ENCODE assay signal across 1 cellular context in the genomic region with DNA sequence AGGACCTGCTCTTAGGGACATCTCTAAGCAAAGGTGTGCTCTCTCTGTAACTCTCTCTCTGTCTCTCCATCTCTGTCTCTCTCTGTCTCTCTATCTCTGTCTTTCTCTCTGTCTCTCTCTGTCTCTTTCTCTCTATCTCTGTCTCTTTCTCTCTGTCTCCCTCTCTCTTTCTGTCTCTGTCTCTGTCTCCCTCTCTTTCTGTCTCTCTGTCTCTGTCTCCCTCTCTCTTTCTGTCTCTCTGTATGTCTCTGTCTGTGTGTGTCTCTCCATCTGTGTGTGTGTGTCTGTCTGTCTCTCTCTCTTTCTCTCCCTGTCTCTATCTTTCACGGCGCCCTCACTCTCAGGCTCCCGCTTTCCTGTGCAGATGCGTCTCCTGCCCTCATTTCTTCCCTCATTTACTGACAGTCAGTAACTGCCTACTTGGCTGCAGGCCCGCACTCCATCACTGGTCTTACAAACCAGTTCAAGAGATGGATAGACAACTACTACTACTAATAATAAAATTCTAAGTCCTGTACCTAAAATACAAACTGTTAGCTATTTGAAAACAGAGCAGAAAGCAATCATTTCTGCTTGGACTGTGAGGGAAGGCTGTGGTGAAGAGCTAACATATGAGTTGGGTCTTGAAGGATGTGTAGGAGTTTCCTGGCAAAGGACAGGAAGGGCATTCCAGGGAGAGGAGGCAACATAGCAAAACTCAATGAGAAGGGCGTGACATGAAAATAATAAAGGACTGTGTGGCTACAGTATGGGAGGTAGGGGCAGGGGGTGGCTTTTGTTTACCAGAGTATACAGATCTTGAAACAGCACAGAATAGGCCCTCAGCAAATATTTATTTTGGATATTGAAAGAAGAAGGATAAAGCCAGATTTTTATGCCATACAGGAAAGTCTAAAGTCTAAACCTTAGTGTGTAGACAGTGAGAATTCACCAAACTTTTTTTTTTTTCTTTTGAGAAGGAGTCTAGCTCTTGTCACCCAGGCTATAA.
TF ChIP-seq lines count a peak whose summit lies in the region.

No MANE protein-coding gene starts in this region.

TF ChIP-seq in HepG2, 621 proteins besides CTCF, POLR2A, EP300 and RAD21 (continued from another document and continues in another):
- TF ChIP-seq ZNF282 (IDR thresholded peaks at IDR 0.05; ENCODE audit: partially characterized antibody) (no peak), TARDBP (CRISPR knock-in tag; IDR thresholded peaks at IDR 0.05) (0 out of 2 replicates have a peak, but pooled peaks have one; percentile 23), TRIM24 (CRISPR knock-in tag; IDR thresholded peaks at IDR 0.05) (no peak), TCF7 (IDR thresholded peaks at IDR 0.05; ENCODE audit: low read depth) (peak; percentile 22; the same call in 1 of the 2 replicates), FOXA3 (CRISPR knock-in tag; IDR thresholded peaks at IDR 0.05) (peak; percentile 79), ZNF614 (CRISPR knock-in tag; IDR thresholded peaks at IDR 0.05; ENCODE audit: borderline replicate concordance) (no peak), ZNF510 (CRISPR knock-in tag; IDR thresholded peaks at IDR 0.05; ENCODE audit: low read depth) (no peak), RFX5 (IDR thresholded peaks at IDR 0.05; ENCODE audit: low read depth, low read length) (no peak), ZNF569 (CRISPR knock-in tag; IDR thresholded peaks at IDR 0.05; ENCODE audit: borderline replicate concordance) (no peak), KDM1A (CRISPR knock-in tag; IDR thresholded peaks at IDR 0.05) (no peak), ARID2 (CRISPR knock-in tag; IDR thresholded peaks at IDR 0.05; ENCODE audit: borderline replicate concordance) (no peak), ZNF264 (CRISPR knock-in tag; IDR thresholded peaks at IDR 0.05) (no peak), KMT2B (CRISPR knock-in tag; IDR thresholded peaks at IDR 0.05) (no peak), TBX2 (CRISPR knock-in tag; IDR thresholded peaks at IDR 0.05; ENCODE audit: borderline replicate concordance) (no peak; the same call in 1 of the 2 replicates), ZSCAN12 (CRISPR knock-in tag; IDR thresholded peaks at IDR 0.05) (no peak), YEATS4 (CRISPR knock-in tag; IDR thresholded peaks at IDR 0.05; ENCODE audit: borderline replicate concordance) (no peak), SMYD3 (CRISPR knock-in tag; IDR thresholded peaks at IDR 0.05) (no peak), SSRP1 (CRISPR knock-in tag; IDR thresholded peaks at IDR 0.05) (no peak), NFKBIZ (CRISPR knock-in tag; IDR thresholded peaks at IDR 0.05) (no peak), ZNF777 (CRISPR knock-in tag; IDR thresholded peaks at IDR 0.05) (no peak), ZNF260 (CRISPR knock-in tag; IDR thresholded peaks at IDR 0.05; ENCODE audit: borderline replicate concordance, low read depth) (no peak), SOX5 (CRISPR knock-in tag; IDR thresholded peaks at IDR 0.05; ENCODE audit: borderline replicate concordance) (peak; percentile 78), MAFG (CRISPR knock-in tag; IDR thresholded peaks at IDR 0.05) (no peak), GATAD2A (CRISPR knock-in tag; IDR thresholded peaks at IDR 0.05) (peak; percentile 72), THYN1 (CRISPR knock-in tag; IDR thresholded peaks at IDR 0.05; ENCODE audit: borderline replicate concordance, low read depth) (no peak), ZSCAN22 (CRISPR knock-in tag; IDR thresholded peaks at IDR 0.05) (no peak), PPARG (CRISPR knock-in tag; conservative IDR thresholded peaks at IDR 0.05) (no peak), HMGXB4 (CRISPR knock-in tag; IDR thresholded peaks at IDR 0.05; ENCODE audit: borderline replicate concordance in 1 of 2, low read depth in 1 of 2) (no peak), ZNF746 (CRISPR knock-in tag; IDR thresholded peaks at IDR 0.05) (no peak), ZSCAN30 (CRISPR knock-in tag; IDR thresholded peaks at IDR 0.05) (no peak), NCOR1 (IDR thresholded peaks at IDR 0.05; ENCODE audit: borderline replicate concordance, low read length) (no peak), ARNT2 (CRISPR knock-in tag; IDR thresholded peaks at IDR 0.05; ENCODE audit: low read depth) (no peak), TAF1 (CRISPR knock-in tag; IDR thresholded peaks at IDR 0.05) (no peak), YY1 (IDR thresholded peaks at IDR 0.05; ENCODE audit: insufficient read depth, insufficient replicate concordance, low read depth, low read length) (no peak), ARID5B (CRISPR knock-in tag; IDR thresholded peaks at IDR 0.05) (peak; percentile 72), PHF21A (CRISPR knock-in tag; IDR thresholded peaks at IDR 0.05) (no peak), ZIK1 (CRISPR knock-in tag; IDR thresholded peaks at IDR 0.05; ENCODE audit: borderline replicate concordance, low read depth) (no peak), MXD1 (CRISPR knock-in tag; IDR thresholded peaks at IDR 0.05) (no peak), CENPX (CRISPR knock-in tag; IDR thresholded peaks at IDR 0.05) (no peak), ZFP1 (CRISPR knock-in tag; IDR thresholded peaks at IDR 0.05) (no peak), AKAP8 (CRISPR knock-in tag; IDR thresholded peaks at IDR 0.05) (no peak), ZNF83 (CRISPR knock-in tag; IDR thresholded peaks at IDR 0.05; ENCODE audit: borderline replicate concordance) (no peak), KAT8 (CRISPR knock-in tag; IDR thresholded peaks at IDR 0.05) (no peak), ATRX (CRISPR knock-in tag; IDR thresholded peaks at IDR 0.05; ENCODE audit: borderline replicate concordance) (no peak), YEATS2 (CRISPR knock-in tag; IDR thresholded peaks at IDR 0.05; ENCODE audit: borderline replicate concordance) (0 out of 2 replicates have a peak, but pooled peaks have one; percentile 28)
- TF ChIP-seq, protein P1, sequence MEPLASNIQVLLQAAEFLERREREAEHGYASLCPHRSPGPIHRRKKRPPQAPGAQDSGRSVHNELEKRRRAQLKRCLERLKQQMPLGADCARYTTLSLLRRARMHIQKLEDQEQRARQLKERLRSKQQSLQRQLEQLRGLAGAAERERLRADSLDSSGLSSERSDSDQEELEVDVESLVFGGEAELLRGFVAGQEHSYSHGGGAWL (CRISPR knock-in tag; IDR thresholded peaks at IDR 0.05), result no peak
- TF ChIP-seq, protein P2, sequence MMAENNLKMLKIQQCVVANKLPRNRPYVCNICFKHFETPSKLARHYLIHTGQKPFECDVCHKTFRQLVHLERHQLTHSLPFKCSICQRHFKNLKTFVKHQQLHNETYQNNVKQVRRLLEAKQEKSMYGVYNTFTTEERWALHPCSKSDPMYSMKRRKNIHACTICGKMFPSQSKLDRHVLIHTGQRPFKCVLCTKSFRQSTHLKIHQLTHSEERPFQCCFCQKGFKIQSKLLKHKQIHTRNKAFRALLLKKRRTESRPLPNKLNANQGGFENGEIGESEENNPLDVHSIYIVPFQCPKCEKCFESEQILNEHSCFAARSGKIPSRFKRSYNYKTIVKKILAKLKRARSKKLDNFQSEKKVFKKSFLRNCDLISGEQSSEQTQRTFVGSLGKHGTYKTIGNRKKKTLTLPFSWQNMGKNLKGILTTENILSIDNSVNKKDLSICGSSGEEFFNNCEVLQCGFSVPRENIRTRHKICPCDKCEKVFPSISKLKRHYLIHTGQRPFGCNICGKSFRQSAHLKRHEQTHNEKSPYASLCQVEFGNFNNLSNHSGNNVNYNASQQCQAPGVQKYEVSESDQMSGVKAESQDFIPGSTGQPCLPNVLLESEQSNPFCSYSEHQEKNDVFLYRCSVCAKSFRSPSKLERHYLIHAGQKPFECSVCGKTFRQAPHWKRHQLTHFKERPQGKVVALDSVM (CRISPR knock-in tag; IDR thresholded peaks at IDR 0.05), result no peak
- TF ChIP-seq, protein P3, sequence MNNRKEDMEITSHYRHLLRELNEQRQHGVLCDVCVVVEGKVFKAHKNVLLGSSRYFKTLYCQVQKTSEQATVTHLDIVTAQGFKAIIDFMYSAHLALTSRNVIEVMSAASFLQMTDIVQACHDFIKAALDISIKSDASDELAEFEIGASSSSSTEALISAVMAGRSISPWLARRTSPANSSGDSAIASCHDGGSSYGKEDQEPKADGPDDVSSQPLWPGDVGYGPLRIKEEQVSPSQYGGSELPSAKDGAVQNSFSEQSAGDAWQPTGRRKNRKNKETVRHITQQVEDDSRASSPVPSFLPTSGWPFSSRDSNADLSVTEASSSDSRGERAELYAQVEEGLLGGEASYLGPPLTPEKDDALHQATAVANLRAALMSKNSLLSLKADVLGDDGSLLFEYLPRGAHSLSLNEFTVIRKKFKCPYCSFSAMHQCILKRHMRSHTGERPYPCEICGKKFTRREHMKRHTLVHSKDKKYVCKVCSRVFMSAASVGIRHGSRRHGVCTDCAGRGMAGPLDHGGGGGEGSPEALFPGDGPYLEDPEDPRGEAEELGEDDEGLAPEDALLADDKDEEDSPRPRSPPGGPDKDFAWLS (CRISPR knock-in tag; IDR thresholded peaks at IDR 0.05; ENCODE audit: borderline replicate concordance), result no peak
- TF ChIP-seq, protein P4, sequence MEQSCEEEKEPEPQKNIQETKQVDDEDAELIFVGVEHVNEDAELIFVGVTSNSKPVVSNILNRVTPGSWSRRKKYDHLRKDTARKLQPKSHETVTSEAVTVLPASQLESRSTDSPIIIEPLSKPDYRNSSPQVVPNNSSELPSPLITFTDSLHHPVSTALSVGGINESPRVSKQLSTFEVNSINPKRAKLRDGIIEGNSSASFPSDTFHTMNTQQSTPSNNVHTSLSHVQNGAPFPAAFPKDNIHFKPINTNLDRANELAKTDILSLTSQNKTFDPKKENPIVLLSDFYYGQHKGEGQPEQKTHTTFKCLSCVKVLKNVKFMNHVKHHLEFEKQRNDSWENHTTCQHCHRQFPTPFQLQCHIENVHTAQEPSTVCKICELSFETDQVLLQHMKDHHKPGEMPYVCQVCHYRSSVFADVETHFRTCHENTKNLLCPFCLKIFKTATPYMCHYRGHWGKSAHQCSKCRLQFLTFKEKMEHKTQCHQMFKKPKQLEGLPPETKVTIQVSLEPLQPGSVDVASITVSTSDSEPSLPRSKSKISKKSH (CRISPR knock-in tag; IDR thresholded peaks at IDR 0.05; ENCODE audit: borderline replicate concordance), result no peak
- TF ChIP-seq, protein P5, sequence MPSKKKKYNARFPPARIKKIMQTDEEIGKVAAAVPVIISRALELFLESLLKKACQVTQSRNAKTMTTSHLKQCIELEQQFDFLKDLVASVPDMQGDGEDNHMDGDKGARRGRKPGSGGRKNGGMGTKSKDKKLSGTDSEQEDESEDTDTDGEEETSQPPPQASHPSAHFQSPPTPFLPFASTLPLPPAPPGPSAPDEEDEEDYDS (CRISPR knock-in tag; IDR thresholded peaks at IDR 0.05), result no peak
- TF ChIP-seq, protein P6, sequence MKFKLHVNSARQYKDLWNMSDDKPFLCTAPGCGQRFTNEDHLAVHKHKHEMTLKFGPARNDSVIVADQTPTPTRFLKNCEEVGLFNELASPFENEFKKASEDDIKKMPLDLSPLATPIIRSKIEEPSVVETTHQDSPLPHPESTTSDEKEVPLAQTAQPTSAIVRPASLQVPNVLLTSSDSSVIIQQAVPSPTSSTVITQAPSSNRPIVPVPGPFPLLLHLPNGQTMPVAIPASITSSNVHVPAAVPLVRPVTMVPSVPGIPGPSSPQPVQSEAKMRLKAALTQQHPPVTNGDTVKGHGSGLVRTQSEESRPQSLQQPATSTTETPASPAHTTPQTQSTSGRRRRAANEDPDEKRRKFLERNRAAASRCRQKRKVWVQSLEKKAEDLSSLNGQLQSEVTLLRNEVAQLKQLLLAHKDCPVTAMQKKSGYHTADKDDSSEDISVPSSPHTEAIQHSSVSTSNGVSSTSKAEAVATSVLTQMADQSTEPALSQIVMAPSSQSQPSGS (CRISPR knock-in tag; IDR thresholded peaks at IDR 0.05), result no peak
